Comparison of ENCODE assay signal across 1 cellular context in the genomic region with DNA sequence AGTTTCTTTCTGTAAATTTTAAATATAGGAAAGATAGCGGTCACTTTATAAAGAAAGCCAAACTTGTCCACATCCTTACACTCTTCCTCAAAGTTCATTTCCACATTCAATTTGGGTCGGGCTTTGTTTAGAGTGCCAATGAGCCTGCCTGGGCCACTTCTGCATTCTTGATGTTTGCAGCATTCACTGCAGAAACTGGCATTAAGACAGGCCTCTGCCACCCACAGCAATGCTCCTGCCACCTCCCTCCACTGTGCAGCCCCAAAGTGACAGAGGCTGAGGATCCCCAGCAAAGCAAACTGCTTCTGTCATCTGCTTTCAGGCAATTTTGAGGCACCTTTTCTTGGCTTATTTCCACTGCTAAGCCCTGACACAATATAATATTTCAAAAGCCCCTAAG.
TF ChIP-seq lines count a peak whose summit lies in the region.

No MANE protein-coding gene starts in this region.

TF ChIP-seq in GM23338, 12 proteins besides CTCF, POLR2A, EP300 and RAD21 (continued from another document):
- TF ChIP-seq, protein P1, sequence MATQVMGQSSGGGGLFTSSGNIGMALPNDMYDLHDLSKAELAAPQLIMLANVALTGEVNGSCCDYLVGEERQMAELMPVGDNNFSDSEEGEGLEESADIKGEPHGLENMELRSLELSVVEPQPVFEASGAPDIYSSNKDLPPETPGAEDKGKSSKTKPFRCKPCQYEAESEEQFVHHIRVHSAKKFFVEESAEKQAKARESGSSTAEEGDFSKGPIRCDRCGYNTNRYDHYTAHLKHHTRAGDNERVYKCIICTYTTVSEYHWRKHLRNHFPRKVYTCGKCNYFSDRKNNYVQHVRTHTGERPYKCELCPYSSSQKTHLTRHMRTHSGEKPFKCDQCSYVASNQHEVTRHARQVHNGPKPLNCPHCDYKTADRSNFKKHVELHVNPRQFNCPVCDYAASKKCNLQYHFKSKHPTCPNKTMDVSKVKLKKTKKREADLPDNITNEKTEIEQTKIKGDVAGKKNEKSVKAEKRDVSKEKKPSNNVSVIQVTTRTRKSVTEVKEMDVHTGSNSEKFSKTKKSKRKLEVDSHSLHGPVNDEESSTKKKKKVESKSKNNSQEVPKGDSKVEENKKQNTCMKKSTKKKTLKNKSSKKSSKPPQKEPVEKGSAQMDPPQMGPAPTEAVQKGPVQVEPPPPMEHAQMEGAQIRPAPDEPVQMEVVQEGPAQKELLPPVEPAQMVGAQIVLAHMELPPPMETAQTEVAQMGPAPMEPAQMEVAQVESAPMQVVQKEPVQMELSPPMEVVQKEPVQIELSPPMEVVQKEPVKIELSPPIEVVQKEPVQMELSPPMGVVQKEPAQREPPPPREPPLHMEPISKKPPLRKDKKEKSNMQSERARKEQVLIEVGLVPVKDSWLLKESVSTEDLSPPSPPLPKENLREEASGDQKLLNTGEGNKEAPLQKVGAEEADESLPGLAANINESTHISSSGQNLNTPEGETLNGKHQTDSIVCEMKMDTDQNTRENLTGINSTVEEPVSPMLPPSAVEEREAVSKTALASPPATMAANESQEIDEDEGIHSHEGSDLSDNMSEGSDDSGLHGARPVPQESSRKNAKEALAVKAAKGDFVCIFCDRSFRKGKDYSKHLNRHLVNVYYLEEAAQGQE (IDR thresholded peaks at IDR 0.05; ENCODE audit: unreplicated experiment) = no peak
- TF ChIP-seq, protein P2, sequence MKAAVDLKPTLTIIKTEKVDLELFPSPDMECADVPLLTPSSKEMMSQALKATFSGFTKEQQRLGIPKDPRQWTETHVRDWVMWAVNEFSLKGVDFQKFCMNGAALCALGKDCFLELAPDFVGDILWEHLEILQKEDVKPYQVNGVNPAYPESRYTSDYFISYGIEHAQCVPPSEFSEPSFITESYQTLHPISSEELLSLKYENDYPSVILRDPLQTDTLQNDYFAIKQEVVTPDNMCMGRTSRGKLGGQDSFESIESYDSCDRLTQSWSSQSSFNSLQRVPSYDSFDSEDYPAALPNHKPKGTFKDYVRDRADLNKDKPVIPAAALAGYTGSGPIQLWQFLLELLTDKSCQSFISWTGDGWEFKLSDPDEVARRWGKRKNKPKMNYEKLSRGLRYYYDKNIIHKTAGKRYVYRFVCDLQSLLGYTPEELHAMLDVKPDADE (IDR thresholded peaks at IDR 0.05) = no peak
- no peak for TF ChIP-seq ZNF114 (CRISPR knock-in tag; IDR thresholded peaks at IDR 0.05)
TF ChIP-seq in GM23338: peak in this region for 0.
